In genomic region chrX:39381446-39381845, GRCh38 we compare ENCODE assay signal across 14 cellular contexts.
DNase-seq lines count a peak whose midpoint lies in the region; ATAC-seq and TF ChIP-seq lines count a peak whose summit lies in the region.
"Had no signal": no experiment of that assay in that cellular context is flagged by ENCODE, and none has a peak within 500 bp of the region (broad histone marks: within the 10 kb centered on the region; RNA-seq: fewer than 3 reads in every experiment).

No MANE protein-coding gene starts in this region.

- intact Hi-C loops in heart right ventricle (cut with DNase I): no loop called here
- intact Hi-C loops in CD8-positive, alpha-beta T cell (cut with DNase I, micrococcal nuclease): no loop called here

- H3K9me3 ChIP-seq in cardiac muscle cell (ENCODE audit: low read depth) (no peaks in the 10 kb centered on the region), heart right ventricle (no peaks in the 10 kb centered on the region)
- no peaks in the 10 kb centered on the region for H3K9me3 ChIP-seq in CD8-positive, alpha-beta T cell (ENCODE audit: low read length)

- no peaks in the 10 kb centered on the region for H3K4me1 ChIP-seq in cardiac muscle cell (ENCODE audit: low read depth)
- no peaks in the 10 kb centered on the region for H3K4me1 ChIP-seq in heart right ventricle
- H3K4me1 ChIP-seq in foreskin keratinocyte: no peaks in the 10 kb centered on the region
- H3K4me1 ChIP-seq in CD8-positive, alpha-beta T cell (ENCODE audit: insufficient read depth, low read length): no peaks in the 10 kb centered on the region

- TF ChIP-seq CTCF in cardiac muscle cell (IDR thresholded peaks at IDR 0.05; ENCODE audit: low read depth, low read length): no peak
- TF ChIP-seq CTCF in heart right ventricle (IDR thresholded peaks at IDR 0.05): no peak
- TF ChIP-seq CTCF in nephron progenitor cell (IDR thresholded peaks at IDR 0.05): no peak
- TF ChIP-seq CTCF in foreskin keratinocyte (conservative IDR thresholded peaks at IDR 0.05): no peak
- no peak for TF ChIP-seq CTCF in CD8-positive, alpha-beta T cell (IDR thresholded peaks at IDR 0.05)
- TF ChIP-seq CTCF in type B pancreatic cell (conservative IDR thresholded peaks at IDR 0.05): no peak

- H3K4me1 Mint-ChIP-seq in nephron progenitor cell: peaks cover 19% of the 10 kb centered on the region
- no peaks in the 10 kb centered on the region for H3K4me1 Mint-ChIP-seq in CD8-positive, alpha-beta T cell (ENCODE audit: low read depth)
- peaks cover 14% of the 10 kb centered on the region for H3K4me1 Mint-ChIP-seq in type B pancreatic cell (ENCODE audit: unreplicated experiment)

- H3K36me3 Mint-ChIP-seq in nephron progenitor cell (ENCODE audit: low read depth) (no peaks in the 10 kb centered on the region), type B pancreatic cell (no peaks in the 10 kb centered on the region)
- no peaks in the 10 kb centered on the region for H3K36me3 Mint-ChIP-seq in CD8-positive, alpha-beta T cell
- H3K36me3 Mint-ChIP-seq: CD4-positive, CD25-positive, alpha-beta regulatory T cell had no signal

- H3K4me3 ChIP-seq in cardiac muscle cell (no peak overlapping the region), heart right ventricle (no peak overlapping the region)
- no peak overlapping the region for H3K4me3 ChIP-seq in CD8-positive, alpha-beta T cell (ENCODE audit: low read depth, low read length)
- H3K4me3 ChIP-seq: BLaER1 treated with 17β-estradiol and CSF1 and Interleukin-3, amounts not matched to agents 10 nM and 100 nM; GM23248 had no signal

- POLR2A ChIA-PET in CD8-positive, alpha-beta T cell (lab: Charles Lee): no interaction called here

- DNase-seq in cardiac muscle cell (ENCODE audit: low read depth in 1 of 2, low spot score in 1 of 2) (peak; percentile 5 to 21), heart right ventricle (no peak), left kidney (ENCODE audit: low read depth, low spot score) (peak; percentile 79), nephron progenitor cell (peak; percentile 10), foreskin keratinocyte (no peak), NCI-H1092 (lab: John Stamatoyannopoulos, UW) (no peak), type B pancreatic cell (ENCODE audit: extremely low spot score, unreplicated experiment) (no peak)
- DNase-seq in CD8-positive, alpha-beta T cell: no peak
- DNase-seq: 8988T; CD4-positive, CD25-positive, alpha-beta regulatory T cell; DMS79; GM23248 had no signal

- no peaks in the 10 kb centered on the region for H3K27me3 ChIP-seq in cardiac muscle cell
- peaks cover 0 to 40% (median 0%) of the 10 kb centered on the region in 7 donors for H3K27me3 ChIP-seq in heart right ventricle
- no peaks in the 10 kb centered on the region for H3K27me3 ChIP-seq in foreskin keratinocyte
- no peaks in the 10 kb centered on the region for H3K27me3 ChIP-seq in CD8-positive, alpha-beta T cell (ENCODE audit: insufficient read depth, low read length)

- H3K9me3 Mint-ChIP-seq in nephron progenitor cell (peaks cover 13% of the 10 kb centered on the region), type B pancreatic cell (peaks cover 8% of the 10 kb centered on the region)
- H3K9me3 Mint-ChIP-seq in CD8-positive, alpha-beta T cell: peaks cover 2% of the 10 kb centered on the region

- H3K27ac Mint-ChIP-seq in nephron progenitor cell: no peak overlapping the region
- H3K27ac Mint-ChIP-seq in CD8-positive, alpha-beta T cell: no peak overlapping the region
- no peak overlapping the region for H3K27ac Mint-ChIP-seq in type B pancreatic cell
- H3K27ac Mint-ChIP-seq: CD4-positive, CD25-positive, alpha-beta regulatory T cell had no signal

- ATAC-seq in heart right ventricle: no peak
- ATAC-seq in foreskin keratinocyte: no peak
- no peak for ATAC-seq in CD8-positive, alpha-beta T cell
- ATAC-seq: HCT116 had no signal

- no peak overlapping the region for H3K27ac ChIP-seq in cardiac muscle cell
- no peak overlapping the region for H3K27ac ChIP-seq in heart right ventricle
- H3K27ac ChIP-seq in foreskin keratinocyte: no peak overlapping the region
- H3K27ac ChIP-seq in CD8-positive, alpha-beta T cell (ENCODE audit: low read depth, low read length): no peak overlapping the region
- H3K27ac ChIP-seq: BLaER1 treated with 17β-estradiol and CSF1 and Interleukin-3, amounts not matched to agents 10 nM and 100 nM; GM23248 had no signal

- no peaks in the 10 kb centered on the region for H3K36me3 ChIP-seq in cardiac muscle cell
- H3K36me3 ChIP-seq in heart right ventricle: no peaks in the 10 kb centered on the region
- no peaks in the 10 kb centered on the region for H3K36me3 ChIP-seq in CD8-positive, alpha-beta T cell (ENCODE audit: insufficient read depth, low read length)
- H3K36me3 ChIP-seq: BLaER1 treated with 17β-estradiol and CSF1 and Interleukin-3, amounts not matched to agents 10 nM and 100 nM had no signal

- 76 to 79% methylated on average over 5 of the region's 5 CpGs for WGBS in heart right ventricle, 2 donors

- H3K4me3 Mint-ChIP-seq in nephron progenitor cell (no peak overlapping the region), type B pancreatic cell (no peak overlapping the region)
- H3K4me3 Mint-ChIP-seq in CD8-positive, alpha-beta T cell: no peak overlapping the region
- H3K4me3 Mint-ChIP-seq: CD4-positive, CD25-positive, alpha-beta regulatory T cell had no signal

- CTCF ChIA-PET in CD8-positive, alpha-beta T cell (lab: Charles Lee): no interaction called here

- peaks cover 15% of the 10 kb centered on the region for H3K27me3 Mint-ChIP-seq in nephron progenitor cell (ENCODE audit: low read depth, poor library complexity)
- no peaks in the 10 kb centered on the region for H3K27me3 Mint-ChIP-seq in CD8-positive, alpha-beta T cell (ENCODE audit: low read depth)
- no peaks in the 10 kb centered on the region for H3K27me3 Mint-ChIP-seq in type B pancreatic cell

Comparison
In these comparisons a context has a peak if more than half of its experiments do, and no peak if none do; other contexts are left out.
1. DNase-seq: peak in cardiac muscle cell (2 of 2), left kidney (single experiment) and nephron progenitor cell (single experiment); none in heart right ventricle (0 of 2), foreskin keratinocyte (0 of 2), CD8-positive, alpha-beta T cell (0 of 7), NCI-H1092 (single experiment) and type B pancreatic cell (single experiment).